In genomic region chr5:25028994-25029393, GRCh38 we compare ENCODE assay signal across 16 cellular contexts.
A peak's percentile ranks its signal among the peaks of the same experiment; 100 is the strongest.
DNase-seq lines count a peak whose midpoint lies in the region; ATAC-seq and TF ChIP-seq lines count a peak whose summit lies in the region.
"Had no signal": no experiment of that assay in that cellular context is flagged by ENCODE, and none has a peak within 500 bp of the region (broad histone marks: within the 10 kb centered on the region; RNA-seq: fewer than 3 reads in every experiment).

No MANE protein-coding gene starts in this region.

- H3K9me3 ChIP-seq in right cardiac atrium (ENCODE audit: control insufficient read depth, low read length), result peaks cover 3% of the 10 kb centered on the region
- no peaks in the 10 kb centered on the region for H3K9me3 ChIP-seq in right atrium auricular region
- no peaks in the 10 kb centered on the region for H3K9me3 ChIP-seq in PC-3 (ENCODE audit: low read length)
- H3K9me3 ChIP-seq: esophagus muscularis mucosa, right lobe of liver, SJCRH30 had no signal

- H3F3A ChIP-seq in PC-3 (ENCODE audit: low read length, unreplicated experiment), result no peaks in the 10 kb centered on the region

- ATAC-seq in right cardiac atrium (no peak), natural killer cell (no peak), PC-3 (no peak), GM18498 (IDR thresholded peaks at IDR 0.05; ENCODE audit: unreplicated experiment) (no peak)
- ATAC-seq: right lobe of liver had no signal

- H3K36me3 ChIP-seq in right atrium auricular region (no peaks in the 10 kb centered on the region), PC-3 (ENCODE audit: low read depth, low read length) (no peaks in the 10 kb centered on the region)
- H3K36me3 ChIP-seq: brain microvascular endothelial cell, esophagus muscularis mucosa, heart left ventricle, right lobe of liver, SJCRH30 had no signal

- BruUV-seq in PC-3 (replicated peaks; lab: Mats Ljungman, UMichigan), result no TSS peak

- peaks cover 29 to 42% of the 10 kb centered on the region in 2 donors for H3K9me3 Mint-ChIP-seq in natural killer cell

- H3K9me2 ChIP-seq in PC-3 (replicated peaks; ENCODE audit: low read length), result no peaks in the 10 kb centered on the region

- H3K4me1 ChIP-seq in right cardiac atrium (ENCODE audit: control insufficient read depth, insufficient read depth, low read length), result peaks cover 3% of the 10 kb centered on the region
- H3K4me1 ChIP-seq in right atrium auricular region, result no peaks in the 10 kb centered on the region
- H3K4me1 ChIP-seq in PC-3 (ENCODE audit: insufficient read depth, low read length), result no peaks in the 10 kb centered on the region
- H3K4me1 ChIP-seq: esophagus muscularis mucosa, heart left ventricle, right lobe of liver, SJCRH30 had no signal

- no peaks in the 10 kb centered on the region for H3K27me3 ChIP-seq in right cardiac atrium (ENCODE audit: control insufficient read depth, insufficient read depth)
- no peaks in the 10 kb centered on the region for H3K27me3 ChIP-seq in right atrium auricular region
- H3K27me3 ChIP-seq in PC-3 (ENCODE audit: low read length), result no peaks in the 10 kb centered on the region
- H3K27me3 ChIP-seq: brain microvascular endothelial cell, esophagus muscularis mucosa, heart left ventricle, right lobe of liver, SJCRH30 had no signal

- no peaks in the 10 kb centered on the region for H3K79me2 ChIP-seq in PC-3 (ENCODE audit: low read length)

- peaks cover 0 to 4% of the 10 kb centered on the region in 2 donors for H3K4me1 Mint-ChIP-seq in natural killer cell

- no peak overlapping the region for H3K4me3 Mint-ChIP-seq in natural killer cell

- DNase-seq in right cardiac atrium, result peak in 2 of 3 donors; percentile 22 to 36
- no peak for DNase-seq in right atrium auricular region (ENCODE audit: low spot score)
- DNase-seq in NCI-H446 (lab: John Stamatoyannopoulos, UW), result peak; percentile 96 to 97
- DNase-seq in globus pallidus (ENCODE audit: low spot score), result peak; percentile 16
- DNase-seq in natural killer cell, result no peak
- DNase-seq in HEK293T (ENCODE audit: extremely low spot score), result no peak
- DNase-seq in PC-3, result no peak
- DNase-seq: brain microvascular endothelial cell; islet precursor cell; right lobe of liver; stimulated activated CD4-positive, alpha-beta T cell treated with anti-CD3 and anti-CD28 coated beads, Interleukin-1b, Interleukin-23, amount 100 ng/mL, for 48 hours; T1000 had no signal

- H3K27ac Mint-ChIP-seq in natural killer cell, result no peak overlapping the region

- no peak overlapping the region for H3K9ac ChIP-seq in PC-3 (ENCODE audit: low read length)

- H3K27me3 Mint-ChIP-seq in natural killer cell (ENCODE audit: low read depth in 2 of 2), result no peaks in the 10 kb centered on the region

- CTCF ChIA-PET in HEK293T (lab: Yijun Ruan, JAX), result no interaction called here
- CTCF ChIA-PET in PC-3 (lab: Charles Lee), result no interaction called here

- TF ChIP-seq CTCF in right atrium auricular region (IDR thresholded peaks at IDR 0.05) (no peak), natural killer cell (IDR thresholded peaks at IDR 0.05) (no peak), PC-3 (conservative IDR thresholded peaks at IDR 0.05; ENCODE audit: low read depth, low read length) (no peak)

- no peak overlapping the region for H3K4me2 ChIP-seq in PC-3 (ENCODE audit: low read length)

- no peak overlapping the region for H2AFZ ChIP-seq in PC-3 (ENCODE audit: low read length)

- H3K27ac ChIP-seq in right cardiac atrium (ENCODE audit: low read length) (no peak overlapping the region), right atrium auricular region (no peak overlapping the region), PC-3 (ENCODE audit: low read length) (no peak overlapping the region)
- H3K27ac ChIP-seq: brain microvascular endothelial cell, esophagus muscularis mucosa, heart left ventricle, right lobe of liver, SJCRH30 had no signal

- no peaks in the 10 kb centered on the region for H4K20me1 ChIP-seq in PC-3 (ENCODE audit: low read length)

- intact Hi-C loops in right cardiac atrium (cut with DNase I) (no loop called here), natural killer cell (cut with micrococcal nuclease) (no loop called here), PC-3 (cut with micrococcal nuclease) (no loop called here)

- H3K36me3 Mint-ChIP-seq in natural killer cell, result peaks cover 39% of the 10 kb centered on the region

- H3K4me3 ChIP-seq in right cardiac atrium (ENCODE audit: low read length) (no peak overlapping the region), right atrium auricular region (no peak overlapping the region), PC-3 (ENCODE audit: low read length) (no peak overlapping the region)
- H3K4me3 ChIP-seq: esophagus muscularis mucosa, heart left ventricle, right lobe of liver, SJCRH30 had no signal

- POLR2A ChIA-PET in HEK293T (lab: Yijun Ruan, JAX) (no interaction called here), PC-3 (lab: Charles Lee; ENCODE audit: unreplicated experiment) (no interaction called here)

TF ChIP-seq in HEK293T, 16 proteins besides CTCF, POLR2A, EP300 and RAD21:
- TF ChIP-seq HDGF (IDR thresholded peaks at IDR 0.05; ENCODE audit: borderline replicate concordance), result no peak
- TF ChIP-seq SUZ12 (IDR thresholded peaks at IDR 0.05), result no peak
- TF ChIP-seq TARDBP (IDR thresholded peaks at IDR 0.05), result no peak
- TF ChIP-seq FOXA1 (IDR thresholded peaks at IDR 0.05), result no peak
- TF ChIP-seq CTBP1 (IDR thresholded peaks at IDR 0.05; ENCODE audit: borderline replicate concordance), result no peak
- TF ChIP-seq ZNF384 (IDR thresholded peaks at IDR 0.05), result no peak
- no peak for TF ChIP-seq FOXM1 (IDR thresholded peaks at IDR 0.05; ENCODE audit: borderline replicate concordance)
- TF ChIP-seq NFRKB (IDR thresholded peaks at IDR 0.05), result no peak
- no peak for TF ChIP-seq L3MBTL2 (conservative IDR thresholded peaks at IDR 0.05)
- no peak for TF ChIP-seq SP1 (IDR thresholded peaks at IDR 0.05)
- no peak for TF ChIP-seq PKNOX1 (IDR thresholded peaks at IDR 0.05)
- TF ChIP-seq ELF4 (IDR thresholded peaks at IDR 0.05), result no peak
- no peak for TF ChIP-seq BHLHE40 (IDR thresholded peaks at IDR 0.05; ENCODE audit: borderline replicate concordance)
- no peak for TF ChIP-seq LEF1 (IDR thresholded peaks at IDR 0.05; ENCODE audit: borderline replicate concordance)
- TF ChIP-seq ARNT (IDR thresholded peaks at IDR 0.05), result no peak
- no peak for TF ChIP-seq FOXK2 (IDR thresholded peaks at IDR 0.05)

Comparison
In these comparisons a context has a peak if more than half of its experiments do, and no peak if none do; other contexts are left out.
1. DNase-seq: peak in right cardiac atrium (2 of 3), NCI-H446 (2 of 2) and globus pallidus (single experiment); none in right atrium auricular region (single experiment), natural killer cell (single experiment), HEK293T (single experiment) and PC-3 (single experiment).